In genomic region chr2:9037176-9037575, GRCh38 we compare ENCODE assay signal across 32 cellular contexts.
"Had no signal": no experiment of that assay in that cellular context is flagged by ENCODE, and none has a peak within 500 bp of the region (broad histone marks: within the 10 kb centered on the region; RNA-seq: fewer than 3 reads in every experiment).

No MANE protein-coding gene starts in this region.

- H3K9me3 ChIP-seq: adrenal gland, body of pancreas had no signal

- H3K27me3 ChIP-seq: adrenal gland, body of pancreas, brain microvascular endothelial cell, breast epithelium had no signal

- H3K4me3 ChIP-seq: adrenal gland, body of pancreas, breast epithelium had no signal

- H3K27ac ChIP-seq: adrenal gland, body of pancreas, brain microvascular endothelial cell, breast epithelium, VCaP had no signal

- ATAC-seq: activated CD8-positive, alpha-beta T cell treated with anti-CD3 and anti-CD28 coated beads for 36 hours; activated naive CD4-positive, alpha-beta T cell treated with anti-CD3 and anti-CD28 coated beads, Interleukin-2, amount 50 U/mL, for 72 hours; activated T-cell treated with anti-CD3 and anti-CD28 coated beads, Interleukin-2, amount 50 U/mL, for 4 hours; activated T-cell treated with anti-CD3 and anti-CD28 coated beads, Interleukin-2, amount 50 U/mL, for 72 hours; activated T-helper 17 cell treated with anti-CD3 and anti-CD28 coated beads, Interleukin-2, amount 50 U/mL, for 72 hours; body of pancreas had no signal

- H3K36me3 ChIP-seq: adrenal gland, brain microvascular endothelial cell, breast epithelium had no signal

- H3K4me1 ChIP-seq: adrenal gland, breast epithelium had no signal

- DNase-seq: activated B cell treated with CpG ODN at 0.5 μM for 24 hours; activated CD4-positive, alpha-beta memory T cell treated with anti-CD3 and anti-CD28 coated beads for 36 hours; activated CD4-positive, alpha-beta T cell treated with anti-CD3 and anti-CD28 coated beads for 4 hours; activated CD4-positive, alpha-beta T cell treated with anti-CD3 and anti-CD28 coated beads, Interleukin-2, amount 10 ng/mL, durations not matched to agents 24 days and 14 days; activated CD4-positive, alpha-beta T cell treated with anti-CD3 and anti-CD28 coated beads, Interleukin-2, amount 50 U/mL, for 1 hour; activated CD4-positive, alpha-beta T cell treated with anti-CD3 and anti-CD28 coated beads, Interleukin-2, amount 50 U/mL, for 4 hours; activated CD4-positive, CD25-positive, alpha-beta regulatory T cell treated with anti-CD3 and anti-CD28 coated beads, Interleukin-2, amount 50 U/mL, for 72 hours; activated CD8-positive, alpha-beta memory T cell treated with anti-CD3 and anti-CD28 coated beads, Interleukin-2, amount 50 U/mL, for 4 hours; activated CD8-positive, alpha-beta T cell treated with anti-CD3 and anti-CD28 coated beads for 36 hours; activated effector memory CD4-positive, alpha-beta T cell treated with anti-CD3 and anti-CD28 coated beads, Interleukin-2, amount 50 U/mL, for 16 hours; activated gamma-delta T cell treated with Interleukin-2 at 50 U/mL for 16 hours; activated naive CD4-positive, alpha-beta T cell; activated naive CD4-positive, alpha-beta T cell treated with anti-CD3 and anti-CD28 coated beads for 36 hours; activated naive CD4-positive, alpha-beta T cell treated with anti-CD3 and anti-CD28 coated beads, Interleukin-2, amount 50 U/mL, for 16 hours; activated naive CD8-positive, alpha-beta T cell treated with anti-CD3 and anti-CD28 coated beads for 36 hours; activated T-cell treated with anti-CD3 and anti-CD28 coated beads for 4 hours; activated T-cell treated with anti-CD3 and anti-CD28 coated beads, Interleukin-2, amount 50 U/mL, for 1 hour; activated T-cell treated with anti-CD3 and anti-CD28 coated beads, Interleukin-2, amount 50 U/mL, for 4 hours; activated T-cell treated with anti-CD3 and anti-CD28 coated beads, Interleukin-2, amount 50 U/mL, for 72 hours; adrenal gland; amniotic stem cell; aorta; body of pancreas; brain microvascular endothelial cell; central memory CD4-positive, alpha-beta T cell; T-helper 2 cell; T-helper 9 cell had no signal

- FAIRE-seq: astrocyte had no signal
